In the genomic region with DNA sequence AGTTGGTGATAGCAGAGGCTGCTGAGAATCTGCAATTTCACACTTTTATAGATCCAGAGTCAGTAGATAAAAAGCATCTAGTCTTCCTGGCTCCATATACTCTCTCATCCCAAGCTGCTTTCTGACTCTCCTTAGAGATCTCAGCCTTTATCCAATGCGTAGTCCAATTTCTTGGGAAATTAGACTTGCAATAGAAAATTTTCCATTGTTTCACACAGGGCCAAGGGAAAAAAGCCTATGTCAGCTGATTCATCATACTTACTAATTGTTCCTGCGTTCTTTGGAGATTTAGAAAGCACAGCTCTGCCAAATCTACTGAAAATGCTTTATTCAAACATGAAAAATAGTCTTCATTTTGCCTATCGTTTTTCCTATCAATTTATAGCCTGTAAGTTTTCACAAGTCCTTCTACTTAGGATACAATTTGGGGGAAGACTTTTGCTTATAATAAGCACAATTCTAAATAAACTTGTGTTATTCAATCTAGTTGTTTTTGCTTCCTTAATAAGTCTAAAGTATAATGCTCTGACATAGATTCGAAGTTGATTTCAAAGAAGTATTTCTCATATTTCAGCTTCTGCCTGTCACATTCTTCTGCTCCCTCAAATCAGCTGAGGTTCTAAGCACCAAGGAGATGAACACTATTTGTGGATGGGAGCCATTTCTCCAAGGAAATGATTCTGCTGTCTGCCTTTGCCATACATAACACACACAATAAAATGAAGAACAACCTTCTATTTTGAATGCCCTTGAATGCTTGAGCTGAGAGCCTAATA, we compare ENCODE assay signal across 1 cellular context.
TF ChIP-seq lines count a peak whose summit lies in the region.

No MANE protein-coding gene starts in this region.

TF ChIP-seq in A549, 52 proteins besides CTCF, POLR2A, EP300 and RAD21 (continued from another document):
- TF ChIP-seq, protein P1, sequence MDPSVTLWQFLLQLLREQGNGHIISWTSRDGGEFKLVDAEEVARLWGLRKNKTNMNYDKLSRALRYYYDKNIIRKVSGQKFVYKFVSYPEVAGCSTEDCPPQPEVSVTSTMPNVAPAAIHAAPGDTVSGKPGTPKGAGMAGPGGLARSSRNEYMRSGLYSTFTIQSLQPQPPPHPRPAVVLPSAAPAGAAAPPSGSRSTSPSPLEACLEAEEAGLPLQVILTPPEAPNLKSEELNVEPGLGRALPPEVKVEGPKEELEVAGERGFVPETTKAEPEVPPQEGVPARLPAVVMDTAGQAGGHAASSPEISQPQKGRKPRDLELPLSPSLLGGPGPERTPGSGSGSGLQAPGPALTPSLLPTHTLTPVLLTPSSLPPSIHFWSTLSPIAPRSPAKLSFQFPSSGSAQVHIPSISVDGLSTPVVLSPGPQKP (IDR thresholded peaks at IDR 0.05; ENCODE audit: low read depth, low read length) = no peak
- no peak for TF ChIP-seq ZNF302 (CRISPR knock-in tag; IDR thresholded peaks at IDR 0.05)
- no peak for TF ChIP-seq CHD4 (IDR thresholded peaks at IDR 0.05; ENCODE audit: borderline replicate concordance)
- TF ChIP-seq NPAS2 (CRISPR knock-in tag; IDR thresholded peaks at IDR 0.05; ENCODE audit: borderline replicate concordance) = no peak
- peak; percentile 60 for TF ChIP-seq MAFK (IDR thresholded peaks at IDR 0.05; ENCODE audit: partially characterized antibody)
